Comparison of ENCODE assay signal across 9 cellular contexts in genomic region chr6:43516367-43516696, GRCh38. TPM values are rescaled to one million over a fixed set of nuclear protein-coding genes. Genes with fewer than 3 reads are reported as not detected.
DNase-seq lines count a peak whose midpoint lies in the region; ATAC-seq and TF ChIP-seq lines count a peak whose summit lies in the region.
"Had no signal": no experiment of that assay in that cellular context is flagged by ENCODE, and none has a peak within 500 bp of the region (broad histone marks: within the 10 kb centered on the region; RNA-seq: fewer than 3 reads in every experiment).

No MANE protein-coding gene starts in this region.

- peaks cover 38% of the 10 kb centered on the region for H3K36me3 ChIP-seq in CD8-positive, alpha-beta T cell (ENCODE audit: insufficient read depth, low read length)
- H3K36me3 ChIP-seq in MG63, result peaks cover 29% of the 10 kb centered on the region
- H3K36me3 ChIP-seq in ovary, result no peaks in the 10 kb centered on the region

- peaks cover 34% of the 10 kb centered on the region for H3K4me1 ChIP-seq in CD8-positive, alpha-beta T cell (ENCODE audit: insufficient read depth, low read length)
- H3K4me1 ChIP-seq in ovary (ENCODE audit: insufficient read depth), result peaks cover 13% of the 10 kb centered on the region

- POLR2A ChIA-PET in CD8-positive, alpha-beta T cell (lab: Charles Lee), result interaction anchor here (0.6 to 3.0 kb wide), 10 partner anchors 9 to 587 kb away, joined by 3 to 28 read pairs (median 5); partner anchors contain the start of genes ABCC10, CNPY3, GTPBP2 and TJAP1

- DNase-seq in CD8-positive, alpha-beta T cell, result no peak
- DNase-seq in MG63, result no peak
- DNase-seq in ovary, result no peak
- no peak for DNase-seq in retina
- DNase-seq in AML-193 (lab: John Stamatoyannopoulos, UW), result no peak
- no peak for DNase-seq in DMS79 treated with DMSO at 0.1 percent for 48 hours (lab: John Stamatoyannopoulos, UW)

- no peaks in the 10 kb centered on the region for H3K9me3 Mint-ChIP-seq in CD8-positive, alpha-beta T cell
- H3K9me3 Mint-ChIP-seq: brain had no signal

- H3K27me3 Mint-ChIP-seq in CD8-positive, alpha-beta T cell (ENCODE audit: low read depth), result no peaks in the 10 kb centered on the region

- ATAC-seq in CD8-positive, alpha-beta T cell, result no peak
- peak; percentile 7 for ATAC-seq in esophagus mucosa
- ATAC-seq in GM19351 (IDR thresholded peaks at IDR 0.05; ENCODE audit: unreplicated experiment), result no peak

- peak overlapping the region; percentile 91 for H3K4me3 ChIP-seq in CD8-positive, alpha-beta T cell (ENCODE audit: low read depth, low read length)
- H3K4me3 ChIP-seq in MG63 (peak overlapping the region; percentile 98), ovary (peak overlapping the region; percentile 61)

- H3K4me3 Mint-ChIP-seq in CD8-positive, alpha-beta T cell, result no peak overlapping the region
- H3K4me3 Mint-ChIP-seq: brain had no signal

- no peak for TF ChIP-seq CTCF in CD8-positive, alpha-beta T cell (IDR thresholded peaks at IDR 0.05)
- TF ChIP-seq CTCF in ovary (IDR thresholded peaks at IDR 0.05), result no peak

- WGBS in ovary, 3 donors, result 0 to 1% (median 0%) methylated on average over 10 of the region's 10 CpGs

- CTCF ChIA-PET in CD8-positive, alpha-beta T cell (lab: Charles Lee), result interaction anchor here (4.6 kb wide), 1 partner anchor 11 kb away, joined by 50 read pairs; no protein-coding TSS in a partner anchor

- H3K27ac ChIP-seq in CD8-positive, alpha-beta T cell (ENCODE audit: low read depth, low read length), result peak overlapping the region; percentile 83
- peak overlapping the region; percentile 51 to 54 for H3K27ac ChIP-seq in ovary

- TF ChIP-seq POLR2A in ovary (IDR thresholded peaks at IDR 0.05), result no peak

- peaks cover 35% of the 10 kb centered on the region for H3K4me1 Mint-ChIP-seq in CD8-positive, alpha-beta T cell (ENCODE audit: low read depth)

- H3K27ac Mint-ChIP-seq in CD8-positive, alpha-beta T cell, result no peak overlapping the region
- H3K27ac Mint-ChIP-seq: brain had no signal

- no peak for TF ChIP-seq EP300 in ovary (IDR thresholded peaks at IDR 0.05)

- H3K36me3 Mint-ChIP-seq in CD8-positive, alpha-beta T cell, result peaks cover 44% of the 10 kb centered on the region

- intact Hi-C loops in CD8-positive, alpha-beta T cell (cut with DNase I, micrococcal nuclease), result loop anchor here (1.0 to 10.0 kb wide), 17 partner anchors 39 to 1782 kb away; partner anchors contain the start of genes SRF (in 2 of the 2), TJAP1 (in 2 of the 2), ABCC10 (in 1 of the 2) and CDC5L (in 1 of the 2)
- intact Hi-C loops in ovary (cut with DNase I), result no loop called here

- no peaks in the 10 kb centered on the region for H3K27me3 ChIP-seq in CD8-positive, alpha-beta T cell (ENCODE audit: insufficient read depth, low read length)
- H3K27me3 ChIP-seq in MG63 (no peaks in the 10 kb centered on the region), ovary (no peaks in the 10 kb centered on the region)

- no peaks in the 10 kb centered on the region for H3K9me3 ChIP-seq in CD8-positive, alpha-beta T cell (ENCODE audit: low read length)
- no peaks in the 10 kb centered on the region for H3K9me3 ChIP-seq in MG63
- H3K9me3 ChIP-seq in ovary, result no peaks in the 10 kb centered on the region

RNA-seq across cellular contexts. Expression of gene YIPF3, which starts 0.4 kb away (rescaled TPM):
- total RNA-seq in CD8-positive, alpha-beta T cell, result 10 to 100 TPM; 51.0 to 52.5 TPM
- 41.1 and 51.9 TPM in 2 replicates for total RNA-seq in MG63 (2014; rRNA removed; shearing (Covaris generic); ENCODE audit: low replicate concordance)
- total RNA-seq in esophagus mucosa (41.8 TPM), ovary (10 to 100 TPM; 47.0 to 81.8 (median 71.4) TPM)
- 100 to 1,000 TPM; 107 to 143 TPM for polyA plus RNA-seq in ovary

RNA-seq across cellular contexts. Expression of gene POLR1C, which starts 0.6 kb away (rescaled TPM):
- 10 to 100 TPM; 73.9 to 74.0 TPM for total RNA-seq in CD8-positive, alpha-beta T cell
- total RNA-seq in MG63 (2014; rRNA removed; shearing (Covaris generic); ENCODE audit: low replicate concordance), result 24.6 and 37.6 TPM in 2 replicates
- total RNA-seq in esophagus mucosa (33.0 TPM), ovary (10 to 100 TPM; 18.1 to 48.6 (median 32.0) TPM)
- 10 to 100 TPM; 29.3 to 33.7 TPM for polyA plus RNA-seq in ovary

RNA-seq across cellular contexts. Expression of gene LRRC73, which starts 6.2 kb away (rescaled TPM):
- total RNA-seq in CD8-positive, alpha-beta T cell, result under 1 TPM; 0.56 to 0.90 TPM
- total RNA-seq in MG63 (2014; rRNA removed; shearing (Covaris generic); ENCODE audit: low replicate concordance), result 0.10 TPM in 1 of 2 replicates, not detected in the other
- total RNA-seq in esophagus mucosa (0.20 TPM), ovary (1 to 10 TPM; 1.1 to 4.8 (median 2.0) TPM)
- under 1 TPM; 0.13 to 0.30 TPM for polyA plus RNA-seq in ovary

RNA-seq across cellular contexts. Expression of gene TJAP1, which starts 39.0 kb away (rescaled TPM):
- 10 to 100 TPM; 29.2 to 29.7 TPM for total RNA-seq in CD8-positive, alpha-beta T cell
- total RNA-seq in MG63 (2014; rRNA removed; shearing (Covaris generic); ENCODE audit: low replicate concordance), result 8.1 and 19.0 TPM in 2 replicates
- total RNA-seq in esophagus mucosa (8.9 TPM), ovary (10 to 100 TPM; 21.8 to 44.8 (median 34.5) TPM)
- 10 to 100 TPM; 12.9 to 29.8 TPM for polyA plus RNA-seq in ovary

RNA-seq across cellular contexts. Expression of gene XPO5, which starts 59.5 kb away (rescaled TPM):
- total RNA-seq in CD8-positive, alpha-beta T cell, result 10 to 100 TPM; 29.6 to 39.9 TPM
- total RNA-seq in MG63 (2014; rRNA removed; shearing (Covaris generic); ENCODE audit: low replicate concordance), result 26.6 and 35.7 TPM in 2 replicates
- total RNA-seq in esophagus mucosa (36.5 TPM), ovary (10 to 100 TPM in 6 of 7 donors, 1 to 10 TPM in 1; 9.8 to 41.8 (median 27.6) TPM)
- 10 to 100 TPM in 1 of 2 donors, 1 to 10 TPM in 1; 6.8 to 24.5 TPM for polyA plus RNA-seq in ovary

Comparison
In these comparisons a context has a peak if more than half of its experiments do, and no peak if none do; other contexts are left out.
1. intact Hi-C loops: an anchor here in CD8-positive, alpha-beta T cell (1.0 to 10.0 kb wide); none called in ovary.